In genomic region chr5:62460578-62460983, GRCh38 we compare ENCODE assay signal across 8 cellular contexts. TPM values are rescaled to one million over a fixed set of nuclear protein-coding genes. Genes with fewer than 3 reads are reported as not detected.
DNase-seq lines count a peak whose midpoint lies in the region; ATAC-seq and TF ChIP-seq lines count a peak whose summit lies in the region.

No MANE protein-coding gene starts in this region.

- no peak for TF ChIP-seq POLR2A in lower leg skin (IDR thresholded peaks at IDR 0.05)

- no peak overlapping the region for H3K4me3 ChIP-seq in lower leg skin (ENCODE audit: low read depth, poor library complexity, severe bottlenecking)

- no peak overlapping the region for H3K4me3 Mint-ChIP-seq in osteocyte (ENCODE audit: unreplicated experiment)

- ATAC-seq in GM21447 (IDR thresholded peaks at IDR 0.05; ENCODE audit: unreplicated experiment) (peak; percentile 78), HG03565 (IDR thresholded peaks at IDR 0.05; ENCODE audit: unreplicated experiment) (peak; percentile 88)

- DNase-seq in SHP77 (lab: John Stamatoyannopoulos, UW) = peak; percentile 5 to 28
- DNase-seq in SHP77 treated with DMSO at 0.1 percent for 48 hours (lab: John Stamatoyannopoulos, UW) = no peak
- DNase-seq in RPMI8226 = peak; percentile 74
- DNase-seq in fibroblast of gingiva (ENCODE audit: low read depth) = peak; percentile 44
- DNase-seq in osteocyte (ENCODE audit: extremely low spot score, unreplicated experiment) = no peak
- DNase-seq in lower leg skin (ENCODE audit: low spot score in 2 of 2) = no peak

- peak; percentile 87 for TF ChIP-seq CTCF in osteocyte (IDR thresholded peaks at IDR 0.05)
- TF ChIP-seq CTCF in lower leg skin (IDR thresholded peaks at IDR 0.05) = no peak

- no peaks in the 10 kb centered on the region for H3K27me3 Mint-ChIP-seq in osteocyte (ENCODE audit: unreplicated experiment)

- no peaks in the 10 kb centered on the region for H3K9me3 Mint-ChIP-seq in osteocyte (ENCODE audit: unreplicated experiment)

- H3K27ac Mint-ChIP-seq in osteocyte (ENCODE audit: unreplicated experiment) = no peak overlapping the region

- peaks cover 2% of the 10 kb centered on the region for H3K4me1 Mint-ChIP-seq in osteocyte (ENCODE audit: unreplicated experiment)

- peaks cover 1% of the 10 kb centered on the region for H3K36me3 Mint-ChIP-seq in osteocyte (ENCODE audit: unreplicated experiment)

- intact Hi-C loops in lower leg skin (cut with DNase I; ENCODE audit: low total_unique reads) = loop anchor here (10.0 kb wide), 1 partner anchor 324 kb away; no protein-coding TSS in a partner anchor

RNA-seq across cellular contexts. Expression of gene IPO11, which starts 48.0 kb away (rescaled TPM):
- total RNA-seq in osteocyte (29.9 and 30.6 TPM in 2 replicates), lower leg skin (10 to 100 TPM; 12.9 to 21.8 (median 15.2) TPM)

RNA-seq across cellular contexts. Expression of gene DIMT1, which starts 56.9 kb away (rescaled TPM):
- total RNA-seq in osteocyte (19.5 and 20.3 TPM in 2 replicates), lower leg skin (10 to 100 TPM; 13.4 to 18.9 (median 15.4) TPM)

Comparison
In these comparisons a context has a peak if more than half of its experiments do, and no peak if none do; other contexts are left out.
1. DNase-seq: peak in SHP77 (2 of 2), RPMI8226 (single experiment) and fibroblast of gingiva (single experiment); none in SHP77 treated with DMSO at 0.1 percent for 48 hours (single experiment), osteocyte (single experiment) and lower leg skin (0 of 2).